In the genomic region with DNA sequence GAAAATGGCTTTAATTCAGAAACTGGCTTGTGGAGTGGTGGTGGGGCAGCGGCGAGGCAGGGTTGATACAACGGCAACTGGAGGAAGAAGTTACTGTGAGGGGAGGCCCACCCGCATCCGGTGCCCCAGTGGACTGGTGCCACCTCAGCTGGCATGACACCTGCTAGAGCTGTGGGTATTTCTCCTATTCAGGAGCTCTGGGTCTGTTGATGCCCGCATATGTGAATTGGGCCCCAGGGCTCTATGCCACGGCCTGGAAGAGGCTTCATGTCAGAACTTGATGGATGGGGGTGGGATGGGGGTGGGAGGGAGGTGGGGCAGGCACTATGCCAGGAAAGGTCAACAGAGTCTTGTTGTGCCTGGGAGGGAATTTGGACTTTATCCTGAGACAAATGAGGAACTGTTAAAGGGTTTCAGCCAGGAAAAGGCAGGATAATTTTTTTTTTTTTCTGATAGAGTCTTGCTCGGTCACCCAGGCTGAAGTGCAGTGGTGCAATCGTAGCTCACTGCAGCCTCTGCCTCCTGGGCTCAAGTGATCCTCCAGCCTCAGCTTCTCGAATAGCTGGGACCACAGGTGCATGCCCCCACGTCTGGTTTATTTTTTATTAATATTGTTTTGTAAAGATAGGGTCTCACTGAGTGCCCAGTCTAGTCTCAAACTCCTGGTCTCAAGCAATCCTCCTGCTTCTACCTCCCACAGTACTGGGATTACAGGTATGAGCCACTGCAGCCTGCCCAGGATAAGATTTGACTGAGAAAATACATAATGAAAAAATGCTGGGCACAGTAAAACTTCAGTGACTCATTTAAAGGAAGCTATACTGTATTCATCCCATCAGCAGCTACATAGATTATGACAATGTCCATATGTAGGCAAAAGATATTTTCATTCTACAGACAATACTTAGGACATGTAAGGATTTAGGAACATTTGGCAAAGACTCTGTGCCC, we compare ENCODE assay signal across 9 cellular contexts. TPM values are rescaled to one million over a fixed set of nuclear protein-coding genes. Genes with fewer than 3 reads are reported as not detected.
DNase-seq lines count a peak whose midpoint lies in the region; ATAC-seq and TF ChIP-seq lines count a peak whose summit lies in the region.
"Had no signal": no experiment of that assay in that cellular context is flagged by ENCODE, and none has a peak within 500 bp of the region (broad histone marks: within the 10 kb centered on the region; RNA-seq: fewer than 3 reads in every experiment).

No MANE protein-coding gene starts in this region.

- peaks cover 0 to 4% (median 2%) of the 10 kb centered on the region in 3 donors for H3K27me3 Mint-ChIP-seq in immature natural killer cell (ENCODE audit: low read depth in 3 of 3)

- peak overlapping the region in 1 of 5 donors; percentile 41 for H3K4me3 Mint-ChIP-seq in immature natural killer cell

- peaks cover 0 to 16% (median 7%) of the 10 kb centered on the region in 6 donors for H3K4me1 ChIP-seq in spleen

- H3K4me1 Mint-ChIP-seq in immature natural killer cell, result peaks cover 18 to 20% of the 10 kb centered on the region in 2 donors

- intact Hi-C loops in spleen (cut with DNase I; ENCODE audit: low total_unique reads), result no loop called here

- H3K9me3 Mint-ChIP-seq in immature natural killer cell, result no peaks in the 10 kb centered on the region

- no peak for TF ChIP-seq POLR2A in spleen (IDR thresholded peaks at IDR 0.05)

- 24 to 42% (median 28%) methylated on average over 11 of the region's 11 CpGs for WGBS in spleen, 5 donors

- H3K9me3 ChIP-seq in spleen, result no peaks in the 10 kb centered on the region

- no peak overlapping the region for H3K4me3 ChIP-seq in spleen

- no peak for TF ChIP-seq CTCF in spleen (IDR thresholded peaks at IDR 0.05 in 8 of 11, conservative IDR thresholded peaks at IDR 0.05 in 3 of 11)

- H3K36me3 ChIP-seq in spleen, result no peaks in the 10 kb centered on the region

- DNase-seq in HT-29 (ENCODE audit: low spot score), result peak; percentile 84
- peak; percentile 80 for DNase-seq in SW480 (ENCODE audit: low spot score)
- DNase-seq in immature natural killer cell, result peak; percentile 20 to 29 (median 20)
- peak; percentile 82 for DNase-seq in spleen
- no peak for DNase-seq in NCI-H2171 (lab: John Stamatoyannopoulos, UW)
- DNase-seq in NCI-H1048 (lab: John Stamatoyannopoulos, UW), result no peak
- DNase-seq: activated CD4-positive, alpha-beta T cell treated with anti-CD3 and anti-CD28 coated beads for 4 hours; Karpas-422 had no signal

- H3K27ac ChIP-seq in spleen, result no peak overlapping the region

- H3K27me3 ChIP-seq in spleen (replicated peaks in 1 of 7), result no peaks in the 10 kb centered on the region

- ATAC-seq in GM21619 (IDR thresholded peaks at IDR 0.05; ENCODE audit: unreplicated experiment), result no peak

- peak overlapping the region in 2 of 6 donors; percentile 38 to 61 for H3K27ac Mint-ChIP-seq in immature natural killer cell

- no peaks in the 10 kb centered on the region for H3K36me3 Mint-ChIP-seq in immature natural killer cell

RNA-seq across cellular contexts. Expression of a gene that starts 52.6 kb away (rescaled TPM):
- 0.08 and 0.21 TPM in 2 replicates for total RNA-seq in HT-29 (2014; rRNA removed; shearing (Covaris generic))
- not detected for polyA plus RNA-seq in immature natural killer cell
- total RNA-seq in spleen, result under 1 TPM in 1 of 7 donors, not detected in 6; 0.94 TPM
- polyA plus RNA-seq in spleen, result under 1 TPM in 1 of 3 donors, not detected in 2; 0.20 TPM

Comparison
In these comparisons a context has a peak if more than half of its experiments do, and no peak if none do; other contexts are left out.
1. DNase-seq: peak in HT-29 (single experiment), SW480 (single experiment), immature natural killer cell (3 of 3) and spleen (single experiment); none in NCI-H2171 (single experiment) and NCI-H1048 (single experiment).